Comparison of ENCODE assay signal across 8 cellular contexts in the genomic region with DNA sequence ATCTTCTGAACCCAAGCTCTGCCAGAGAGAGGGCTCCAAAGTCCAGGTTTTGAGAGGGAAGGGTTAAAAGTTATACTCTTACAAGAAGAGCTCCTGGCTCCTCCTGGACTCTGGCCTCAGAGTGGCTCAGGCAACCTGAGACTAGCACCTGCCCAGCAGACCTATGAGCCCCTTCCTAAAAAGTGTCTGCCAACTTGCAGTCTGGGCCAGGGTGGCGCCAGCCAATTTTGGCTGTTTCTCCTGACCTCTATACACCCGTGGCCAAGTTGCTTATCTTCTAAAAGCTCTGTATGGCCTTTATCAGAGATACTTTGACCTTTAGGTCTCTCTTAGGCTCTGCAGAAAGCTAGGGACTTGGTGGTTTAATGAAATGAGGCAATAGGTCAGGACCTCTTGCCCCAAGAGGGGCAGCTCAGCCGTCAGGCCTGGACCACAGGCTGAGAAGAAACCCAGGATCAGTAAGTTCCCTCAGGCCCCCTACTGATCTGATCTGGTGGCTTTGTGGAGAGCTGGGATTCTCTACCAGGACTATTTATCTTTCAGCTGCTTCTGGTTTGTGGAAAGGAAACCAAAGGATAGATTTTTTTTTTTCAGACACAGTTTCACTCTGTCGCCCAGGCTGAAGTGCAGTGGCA. TPM values are rescaled to one million over a fixed set of nuclear protein-coding genes. Genes with fewer than 3 reads are reported as not detected.
DNase-seq lines count a peak whose midpoint lies in the region; ATAC-seq and TF ChIP-seq lines count a peak whose summit lies in the region.

No MANE protein-coding gene starts in this region.

- H3K4ac ChIP-seq in mesendoderm (ENCODE audit: low read depth, low read length): no peak overlapping the region

- intact Hi-C loops in adrenal gland (cut with DNase I): no loop called here
- intact Hi-C loops in left colon (cut with DNase I, micrococcal nuclease): no loop called here
- intact Hi-C loops in testis (cut with DNase I; ENCODE audit: low total_unique reads): no loop called here

- H3K18ac ChIP-seq in mesendoderm (ENCODE audit: low read length): no peak overlapping the region

- H2BK5ac ChIP-seq in mesendoderm (ENCODE audit: low read length): no peak overlapping the region

- H3K27me3 ChIP-seq in adrenal gland (no peaks in the 10 kb centered on the region), testis (no peaks in the 10 kb centered on the region), mesendoderm (ENCODE audit: insufficient read depth, low read length, poor library complexity) (no peaks in the 10 kb centered on the region)

- no peaks in the 10 kb centered on the region for H3K9me3 ChIP-seq in adrenal gland (replicated peaks in 1 of 3)
- no peaks in the 10 kb centered on the region for H3K9me3 ChIP-seq in testis

- no peak for TF ChIP-seq CTCF in adrenal gland (IDR thresholded peaks at IDR 0.05)
- TF ChIP-seq CTCF in testis (IDR thresholded peaks at IDR 0.05): no peak

- H3K9ac ChIP-seq in mesendoderm (ENCODE audit: low read length): no peak overlapping the region

- H3K56ac ChIP-seq in mesendoderm (ENCODE audit: low read length): no peak overlapping the region

- TF ChIP-seq POLR2A in adrenal gland (IDR thresholded peaks at IDR 0.05) (no peak), testis (IDR thresholded peaks at IDR 0.05) (no peak)

- no peaks in the 10 kb centered on the region for H3K79me2 ChIP-seq in mesendoderm (ENCODE audit: control insufficient read depth, insufficient read depth, low read length)

- no peak overlapping the region for H2BK120ac ChIP-seq in mesendoderm (ENCODE audit: low read depth, low read length)

- ATAC-seq in left colon: peak; percentile 64
- no peak for ATAC-seq in GM18858 (IDR thresholded peaks at IDR 0.05; ENCODE audit: unreplicated experiment)

- no peak overlapping the region for H4K5ac ChIP-seq in mesendoderm (ENCODE audit: low read length)

- H3K4me1 ChIP-seq in adrenal gland (replicated peaks in 1 of 2) (peaks cover 21 to 30% of the 10 kb centered on the region in 2 donors), testis (peaks cover 6% of the 10 kb centered on the region), mesendoderm (ENCODE audit: control insufficient read depth, low read depth, low read length) (no peaks in the 10 kb centered on the region)

- H2BK15ac ChIP-seq in mesendoderm (replicated peaks; ENCODE audit: low read depth): no peak overlapping the region

- no peak overlapping the region for H4K8ac ChIP-seq in mesendoderm (ENCODE audit: low read depth, low read length)

- DNase-seq in HuH-7 (ENCODE audit: low spot score) (peak; percentile 34), adrenal gland (peak in 1 of 7 donors; percentile 51), left colon (peak; percentile 33 to 42), testis (no peak), mesendoderm (no peak), superior temporal gyrus (ENCODE audit: extremely low spot score) (no peak)

- H3K79me1 ChIP-seq in mesendoderm (ENCODE audit: low read length): no peaks in the 10 kb centered on the region

- H3K4me3 ChIP-seq in adrenal gland (no peak overlapping the region), skin epidermis (no peak overlapping the region), testis (no peak overlapping the region), mesendoderm (ENCODE audit: low read length) (no peak overlapping the region)

- no peak overlapping the region for H2AK5ac ChIP-seq in mesendoderm (ENCODE audit: low read length)

- H3K23ac ChIP-seq in mesendoderm (ENCODE audit: low read length): no peak overlapping the region

- H3K36me3 ChIP-seq in adrenal gland (replicated peaks in 1 of 2) (no peaks in the 10 kb centered on the region), testis (ENCODE audit: low read depth, missing control alignments) (no peaks in the 10 kb centered on the region), mesendoderm (ENCODE audit: control insufficient read depth, insufficient read depth, low read length) (peaks cover 1% of the 10 kb centered on the region)

- H3K4me2 ChIP-seq in mesendoderm (ENCODE audit: low read length): no peak overlapping the region

- H3K27ac ChIP-seq in adrenal gland (peak overlapping the region; percentile 78 to 88 (median 82)), skin epidermis (peak overlapping the region in 20 of 21 experiments; percentile 10 to 88 (median 61)), testis (peak overlapping the region in 1 of 2 donors; percentile 8), mesendoderm (ENCODE audit: low read depth, low read length) (no peak overlapping the region)

- WGBS in adrenal gland, 4 donors: 34 to 54% (median 45%) methylated on average over 3 to 4 of the region's 4 CpGs
- 64 to 72% methylated on average over 4 of the region's 4 CpGs for WGBS in testis, 2 donors
- WGBS in mesendoderm (ENCODE audit: extremely low coverage, insufficient coverage, low lambda C conversion rate): no CpG with 5 or more reads among the region's 4 CpGs

RNA-seq across cellular contexts. Expression of a gene that starts 10.3 kb away (rescaled TPM):
- 1 to 10 TPM in 5 of 8 donors, under 1 TPM in 3; 0.36 to 4.0 (median 1.4) TPM for total RNA-seq in adrenal gland
- 1 to 10 TPM in 2 of 3 donors, under 1 TPM in 1; 0.53 to 6.3 (median 4.7) TPM for polyA plus RNA-seq in adrenal gland
- total RNA-seq in left colon: 1 to 10 TPM; 1.1 to 2.4 TPM
- 1 to 10 TPM; 9.7 to 10.0 TPM for total RNA-seq in testis
- polyA plus RNA-seq in testis (ENCODE audit: insufficient read depth, low read depth, low replicate concordance): 5.8 TPM
- 0.18 TPM for polyA plus RNA-seq in mesendoderm (2013, experiment 1 of 2)
- 0.28 TPM for polyA plus RNA-seq in mesendoderm (2013, experiment 2 of 2)

RNA-seq across cellular contexts. Expression of a gene that starts 36.6 kb away (rescaled TPM):
- total RNA-seq in adrenal gland (100 to 1,000 TPM in 1 of 8 donors, 10 to 100 TPM in 7; 21.4 to 117 (median 46.2) TPM), left colon (10 to 100 TPM; 33.9 to 46.7 TPM), testis (10 to 100 TPM; 20.6 to 40.8 TPM)
- polyA plus RNA-seq in adrenal gland (10 to 100 TPM; 26.0 to 91.3 (median 44.2) TPM), testis (ENCODE audit: insufficient read depth, low read depth, low replicate concordance) (52.3 TPM)
- 47.4 TPM for polyA plus RNA-seq in mesendoderm (2013, experiment 1 of 2)
- polyA plus RNA-seq in mesendoderm (2013, experiment 2 of 2): 47.6 TPM

Comparison
In these comparisons a context has a peak if more than half of its experiments do, and no peak if none do; other contexts are left out.
1. DNase-seq: peak in HuH-7 (single experiment) and left colon (2 of 2); none in testis (single experiment), mesendoderm (single experiment) and superior temporal gyrus (single experiment).